Comparison of ENCODE assay signal across 31 cellular contexts in the genomic region with DNA sequence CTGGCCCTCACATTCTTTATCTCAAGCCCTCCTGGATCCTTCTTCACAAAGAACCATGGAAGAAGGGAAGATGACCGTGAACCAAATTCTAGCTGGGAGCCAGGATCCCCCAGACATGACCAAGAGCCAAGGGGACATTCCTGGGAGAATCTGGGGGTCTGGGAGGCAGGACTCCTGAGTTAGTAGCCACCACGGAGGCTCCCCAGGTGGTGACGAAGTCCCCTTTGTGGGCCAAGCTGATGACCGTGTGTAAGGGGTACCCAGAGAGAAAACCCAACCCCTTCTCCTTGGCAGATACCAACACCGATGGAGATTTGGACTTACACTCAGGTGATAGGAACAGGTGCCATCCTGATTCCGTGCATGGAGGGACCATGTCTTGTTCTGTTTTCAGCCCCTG. TPM values are rescaled to one million over a fixed set of nuclear protein-coding genes. Genes with fewer than 3 reads are reported as not detected.
"Had no signal": no experiment of that assay in that cellular context is flagged by ENCODE, and none has a peak within 500 bp of the region (broad histone marks: within the 10 kb centered on the region; RNA-seq: fewer than 3 reads in every experiment).

No MANE protein-coding gene starts in this region.

- H3K27ac ChIP-seq: body of pancreas, ovary, psoas muscle, tibial artery, uterus, WERI-Rb-1 had no signal

- H3K4me1 ChIP-seq: psoas muscle, uterus had no signal

- H3K27me3 ChIP-seq: body of pancreas, ovary, right atrium auricular region, tibial artery, uterus had no signal

- FAIRE-seq: colon, endothelial cell of umbilical vein, TTC549 had no signal

- H3K9me3 ChIP-seq: body of pancreas, ovary, psoas muscle, right atrium auricular region, tibial artery, uterus had no signal

- DNase-seq: activated CD4-positive, alpha-beta T cell treated with anti-CD3 and anti-CD28 coated beads, Interleukin-2, amount 10 ng/mL, durations not matched to agents 7 days and 5 days; activated CD4-positive, CD25-positive, alpha-beta regulatory T cell treated with anti-CD3 and anti-CD28 coated beads, Interleukin-2, amount 50 U/mL, for 72 hours; activated CD8-positive, alpha-beta T cell treated with anti-CD3 and anti-CD28 coated beads, Interleukin-2, amount 10 ng/mL, durations not matched to agents 7 days and 5 days; activated naive CD4-positive, alpha-beta T cell treated with anti-CD3 and anti-CD28 coated beads for 36 hours; activated T-cell treated with anti-CD3 and anti-CD28 coated beads, Interleukin-2, amount 50 U/mL, for 24 hours; anterior cingulate cortex; caudate nucleus; effector memory CD4-positive, alpha-beta T cell; foreskin melanocyte; psoas muscle; stimulated activated CD4-positive, alpha-beta T cell treated with anti-CD3 and anti-CD28 coated beads, Interleukin-12 subunit alpha, Interleukin-12 subunit beta, amount 100 ng/mL, for 4 hours; stimulated activated CD4-positive, alpha-beta T cell treated with anti-CD3 and anti-CD28 coated beads, Interleukin-4, amount 100 ng/mL, for 4 hours; stimulated activated naive CD8-positive, alpha-beta T cell treated with anti-CD3 and anti-CD28 coated beads, Interleukin-15, amount 100 ng/mL, for 72 hours; T-helper 1 cell; uterus had no signal

- ATAC-seq: activated CD8-positive, alpha-beta T cell treated with anti-CD3 and anti-CD28 coated beads, Interleukin-2, amount 10 ng/mL, durations not matched to agents 7 days and 5 days; activated T-helper 17 cell treated with anti-CD3 and anti-CD28 coated beads, Interleukin-2, amount 50 U/mL, for 72 hours; body of pancreas; esophagus mucosa; left lobe of liver; naive thymus-derived CD8-positive, alpha-beta T cell; psoas muscle; stimulated activated naive CD8-positive, alpha-beta T cell treated with anti-CD3 and anti-CD28 coated beads, Interleukin-15, amount 100 ng/mL, for 72 hours had no signal

- H3K4me3 ChIP-seq: body of pancreas, ovary, psoas muscle, right atrium auricular region, tibial artery, uterus had no signal

- H3K36me3 ChIP-seq: ovary, right atrium auricular region, tibial artery, uterus had no signal

RNA-seq across cellular contexts. Expression of a gene that starts 6.8 kb away (rescaled TPM):
- total RNA-seq: activated CD4-positive, alpha-beta T cell treated with anti-CD3 and anti-CD28 coated beads, Interleukin-2, amount 10 ng/mL, durations not matched to agents 7 days and 5 days; activated CD8-positive, alpha-beta T cell treated with anti-CD3 and anti-CD28 coated beads, Interleukin-2, amount 10 ng/mL, durations not matched to agents 7 days and 5 days; activated naive CD4-positive, alpha-beta T cell treated with anti-CD3 and anti-CD28 coated beads for 36 hours; activated T-helper 17 cell treated with anti-CD3 and anti-CD28 coated beads, Interleukin-2, amount 50 U/mL, for 72 hours; dermis microvascular lymphatic vessel endothelial cell; esophagus mucosa; kidney epithelial cell; lung microvascular endothelial cell; mesothelial cell of epicardium; naive thymus-derived CD8-positive, alpha-beta T cell had no signal

RNA-seq across cellular contexts. Expression of a gene that starts 25.4 kb away (rescaled TPM):
- total RNA-seq: naive thymus-derived CD8-positive, alpha-beta T cell had no signal
- polyA plus RNA-seq: naive thymus-derived CD8-positive, alpha-beta T cell had no signal

RNA-seq across cellular contexts. Expression of a gene that starts 46.0 kb away (rescaled TPM):
- total RNA-seq: naive thymus-derived CD8-positive, alpha-beta T cell; psoas muscle had no signal
- polyA plus RNA-seq: naive thymus-derived CD8-positive, alpha-beta T cell had no signal
